In genomic region chr5:33793836-33794549, GRCh38 we compare ENCODE assay signal across 21 cellular contexts.
DNase-seq lines count a peak whose midpoint lies in the region; ATAC-seq and TF ChIP-seq lines count a peak whose summit lies in the region.
"Had no signal": no experiment of that assay in that cellular context is flagged by ENCODE, and none has a peak within 500 bp of the region (broad histone marks: within the 10 kb centered on the region; RNA-seq: fewer than 3 reads in every experiment).

No MANE protein-coding gene starts in this region.

- no peak overlapping the region for H3K23ac ChIP-seq in mesenchymal stem cell (ENCODE audit: low read length in 2 of 2)

- H2AK5ac ChIP-seq in mesenchymal stem cell (ENCODE audit: low read length, severe bottlenecking), result no peak overlapping the region

- H2BK15ac ChIP-seq in mesenchymal stem cell (ENCODE audit: low read depth, poor library complexity, severe bottlenecking), result peak overlapping the region; percentile 85

- H3K9ac ChIP-seq in mesenchymal stem cell (ENCODE audit: low read length), result peak overlapping the region; percentile 79
- H3K9ac ChIP-seq: BLaER1 treated with 17β-estradiol and CSF1 and Interleukin-3, amounts not matched to agents 10 nM and 100 nM had no signal

- TF ChIP-seq POLR2A in suprapubic skin (IDR thresholded peaks at IDR 0.05), result no peak

- H3K27ac Mint-ChIP-seq in WTC11, result peak overlapping the region; percentile 60; the same call in 1 of the 2 replicates
- H3K27ac Mint-ChIP-seq: activated naive CD8-positive, alpha-beta T cell treated with anti-CD3 and anti-CD28 coated beads, Interleukin-2, amount 50 U/mL, for 24 hours; natural killer cell; progenitor cell of endocrine pancreas; T-helper 2 cell treated with Interferon-gamma antibody and Interleukin-4, amounts not matched to agents 5 μg/mL and 100 μg/mL, for 36 hours had no signal

- H3K27me3 Mint-ChIP-seq in WTC11 (ENCODE audit: low read depth), result no peaks in the 10 kb centered on the region
- H3K27me3 Mint-ChIP-seq: progenitor cell of endocrine pancreas had no signal

- no peak for DNase-seq in Right ventricle myocardium superior
- DNase-seq in Right ventricle myocardium inferior (ENCODE audit: missing footprints), result no peak
- DNase-seq in WTC11 (ENCODE audit: low spot score), result no peak
- peak; percentile 37 for DNase-seq in mesenchymal stem cell
- DNase-seq in suprapubic skin (ENCODE audit: low spot score in 2 of 2), result no peak
- no peak for DNase-seq in epidermal melanocyte (ENCODE audit: insufficient read length, low spot score)
- DNase-seq in C1 segment of cervical spinal cord (lab: John Stamatoyannopoulos, UW), result no peak
- no peak for DNase-seq in OCI-M1 (lab: John Stamatoyannopoulos, UW)
- DNase-seq: activated effector memory CD4-positive, alpha-beta T cell treated with anti-CD3 and anti-CD28 coated beads, Interleukin-2, amount 50 U/mL, for 16 hours; activated naive CD8-positive, alpha-beta T cell treated with anti-CD3 and anti-CD28 coated beads, Interleukin-2, amount 50 U/mL, for 24 hours; natural killer cell; NCI-H1930; NCI-H345; NCI-H82; stimulated activated CD4-positive, alpha-beta T cell treated with anti-CD3 and anti-CD28 coated beads, Interleukin-4, amount 100 ng/mL, for 24 hours; stomach; upper lobe of right lung; WERI-Rb-1 had no signal

- H3K9me3 ChIP-seq in mesenchymal stem cell (ENCODE audit: control insufficient read depth, low read length) (no peaks in the 10 kb centered on the region), suprapubic skin (no peaks in the 10 kb centered on the region)
- H3K9me3 ChIP-seq: BLaER1 treated with 17β-estradiol and CSF1 and Interleukin-3, amounts not matched to agents 10 nM and 100 nM; stomach; upper lobe of right lung had no signal

- peak overlapping the region in 1 of 2 experiments; percentile 66 for H3K4me3 ChIP-seq in mesenchymal stem cell (ENCODE audit: insufficient read depth in 1 of 2, low read depth in 1 of 2, low read length in 2 of 2)
- peak overlapping the region; percentile 25 for H3K4me3 ChIP-seq in suprapubic skin
- H3K4me3 ChIP-seq: BLaER1 treated with 17β-estradiol and CSF1 and Interleukin-3, amounts not matched to agents 10 nM and 100 nM; stomach; upper lobe of right lung had no signal

- WGBS in mesenchymal stem cell, result 82% methylated on average over 19 of the region's 19 CpGs
- 69% methylated on average over 17 of the region's 19 CpGs for WGBS in suprapubic skin

- no peak for TF ChIP-seq EP300 in suprapubic skin (IDR thresholded peaks at IDR 0.05)

- no peak overlapping the region for H3K14ac ChIP-seq in mesenchymal stem cell (ENCODE audit: low read length in 2 of 2)

- ATAC-seq in Right ventricle myocardium superior (ENCODE audit: poor library complexity), result peak; percentile 25
- no peak for ATAC-seq in Right ventricle myocardium inferior
- no peak for ATAC-seq in WTC11
- ATAC-seq: activated naive CD8-positive, alpha-beta T cell treated with anti-CD3 and anti-CD28 coated beads, Interleukin-2, amount 50 U/mL, for 24 hours; natural killer cell; upper lobe of right lung had no signal

- CTCF ChIA-PET in WTC11 (lab: Charles Lee), result interaction anchor here (0.8 to 1.7 kb wide), 3 partner anchors 39 to 205 kb away, joined by 3 to 5 read pairs (median 3); partner anchors contain the start of gene RXFP3

- peak overlapping the region; percentile 61 to 95 for H3K18ac ChIP-seq in mesenchymal stem cell (ENCODE audit: low read depth in 1 of 2, low read length in 2 of 2)

- no peaks in the 10 kb centered on the region for H3K36me3 Mint-ChIP-seq in WTC11
- H3K36me3 Mint-ChIP-seq: natural killer cell had no signal

- H4K91ac ChIP-seq in mesenchymal stem cell (ENCODE audit: low read length), result peak overlapping the region; percentile 89

- intact Hi-C loops in Right ventricle myocardium superior (cut with DNase I) (no loop called here), Right ventricle myocardium inferior (cut with DNase I) (no loop called here)

- H4K8ac ChIP-seq in mesenchymal stem cell (ENCODE audit: low read length), result peak overlapping the region; percentile 94

- peaks cover 16% of the 10 kb centered on the region for H3K79me1 ChIP-seq in mesenchymal stem cell (replicated peaks; ENCODE audit: low read length, poor library complexity, severe bottlenecking)

- H3K27ac ChIP-seq in mesenchymal stem cell (ENCODE audit: low read length, poor library complexity, severe bottlenecking), result peak overlapping the region; percentile 21
- peak overlapping the region; percentile 61 for H3K27ac ChIP-seq in suprapubic skin
- H3K27ac ChIP-seq: BLaER1 treated with 17β-estradiol and CSF1 and Interleukin-3, amounts not matched to agents 10 nM and 100 nM; upper lobe of right lung; WERI-Rb-1 had no signal

- H2BK12ac ChIP-seq in mesenchymal stem cell (ENCODE audit: low read length in 2 of 2), result peak overlapping the region; percentile 87 to 89

- H3K4me2 ChIP-seq in mesenchymal stem cell (ENCODE audit: low read length, poor library complexity, severe bottlenecking), result peak overlapping the region; percentile 43

- H2AFZ ChIP-seq in mesenchymal stem cell (ENCODE audit: low read depth, low read length), result no peak overlapping the region

- H3K27me3 ChIP-seq in mesenchymal stem cell (ENCODE audit: control insufficient read depth in 1 of 2, insufficient read depth in 1 of 2, low read length in 2 of 2) (no peaks in the 10 kb centered on the region), suprapubic skin (no peaks in the 10 kb centered on the region)
- H3K27me3 ChIP-seq: BLaER1 treated with 17β-estradiol and CSF1 and Interleukin-3, amounts not matched to agents 10 nM and 100 nM; stomach; upper lobe of right lung had no signal

- peaks cover 15% of the 10 kb centered on the region for H3K4me1 ChIP-seq in mesenchymal stem cell (ENCODE audit: control insufficient read depth, insufficient read depth, low read depth, low read length)
- H3K4me1 ChIP-seq in suprapubic skin, result no peaks in the 10 kb centered on the region
- H3K4me1 ChIP-seq: stomach, upper lobe of right lung had no signal

- POLR2A ChIA-PET in WTC11 (lab: Charles Lee), result no interaction called here

- peaks cover 17% of the 10 kb centered on the region for H3K4me1 Mint-ChIP-seq in WTC11
- H3K4me1 Mint-ChIP-seq: activated naive CD8-positive, alpha-beta T cell treated with anti-CD3 and anti-CD28 coated beads, Interleukin-2, amount 50 U/mL, for 24 hours; natural killer cell had no signal

- no peak overlapping the region for H2BK5ac ChIP-seq in mesenchymal stem cell (ENCODE audit: low read depth, low read length, poor library complexity, severe bottlenecking)

- H3K4ac ChIP-seq in mesenchymal stem cell (ENCODE audit: low read depth in 1 of 2, low read length in 2 of 2), result peak overlapping the region; percentile 49 to 74

- peaks cover 3% of the 10 kb centered on the region in 2 experiments for H3K36me3 ChIP-seq in mesenchymal stem cell (ENCODE audit: control insufficient read depth in 1 of 2, insufficient read depth in 2 of 2, low read depth in 1 of 2, low read length in 2 of 2)
- no peaks in the 10 kb centered on the region for H3K36me3 ChIP-seq in suprapubic skin
- H3K36me3 ChIP-seq: BLaER1 treated with 17β-estradiol and CSF1 and Interleukin-3, amounts not matched to agents 10 nM and 100 nM; stomach; upper lobe of right lung; WERI-Rb-1 had no signal

- peak overlapping the region; percentile 58 for H2BK120ac ChIP-seq in mesenchymal stem cell (ENCODE audit: low read depth, low read length)

- H3K9me3 Mint-ChIP-seq in WTC11, result no peaks in the 10 kb centered on the region
- H3K9me3 Mint-ChIP-seq: activated naive CD8-positive, alpha-beta T cell treated with anti-CD3 and anti-CD28 coated beads, Interleukin-2, amount 50 U/mL, for 24 hours; natural killer cell; T-helper 2 cell treated with Interferon-gamma antibody and Interleukin-4, amounts not matched to agents 5 μg/mL and 100 μg/mL, for 36 hours had no signal

- H3K4me3 Mint-ChIP-seq in WTC11, result no peak overlapping the region
- H3K4me3 Mint-ChIP-seq: activated naive CD8-positive, alpha-beta T cell treated with anti-CD3 and anti-CD28 coated beads, Interleukin-2, amount 50 U/mL, for 24 hours; natural killer cell; T-helper 2 cell treated with Interferon-gamma antibody and Interleukin-4, amounts not matched to agents 5 μg/mL and 100 μg/mL, for 36 hours had no signal

- TF ChIP-seq CTCF in WTC11 (IDR thresholded peaks at IDR 0.05) (no peak), suprapubic skin (IDR thresholded peaks at IDR 0.05) (no peak)

TF ChIP-seq in WTC11, 78 proteins besides CTCF, POLR2A, EP300 and RAD21:
- TF ChIP-seq GTF2I (CRISPR knock-in tag; conservative IDR thresholded peaks at IDR 0.05), result no peak
- TF ChIP-seq E2F5 (CRISPR knock-in tag; IDR thresholded peaks at IDR 0.05), result no peak
- peak; percentile 70; the same call in 1 of the 2 replicates for TF ChIP-seq ZNF423 (CRISPR knock-in tag; IDR thresholded peaks at IDR 0.05)
